Comparison of ENCODE assay signal across 7 cellular contexts in the genomic region with DNA sequence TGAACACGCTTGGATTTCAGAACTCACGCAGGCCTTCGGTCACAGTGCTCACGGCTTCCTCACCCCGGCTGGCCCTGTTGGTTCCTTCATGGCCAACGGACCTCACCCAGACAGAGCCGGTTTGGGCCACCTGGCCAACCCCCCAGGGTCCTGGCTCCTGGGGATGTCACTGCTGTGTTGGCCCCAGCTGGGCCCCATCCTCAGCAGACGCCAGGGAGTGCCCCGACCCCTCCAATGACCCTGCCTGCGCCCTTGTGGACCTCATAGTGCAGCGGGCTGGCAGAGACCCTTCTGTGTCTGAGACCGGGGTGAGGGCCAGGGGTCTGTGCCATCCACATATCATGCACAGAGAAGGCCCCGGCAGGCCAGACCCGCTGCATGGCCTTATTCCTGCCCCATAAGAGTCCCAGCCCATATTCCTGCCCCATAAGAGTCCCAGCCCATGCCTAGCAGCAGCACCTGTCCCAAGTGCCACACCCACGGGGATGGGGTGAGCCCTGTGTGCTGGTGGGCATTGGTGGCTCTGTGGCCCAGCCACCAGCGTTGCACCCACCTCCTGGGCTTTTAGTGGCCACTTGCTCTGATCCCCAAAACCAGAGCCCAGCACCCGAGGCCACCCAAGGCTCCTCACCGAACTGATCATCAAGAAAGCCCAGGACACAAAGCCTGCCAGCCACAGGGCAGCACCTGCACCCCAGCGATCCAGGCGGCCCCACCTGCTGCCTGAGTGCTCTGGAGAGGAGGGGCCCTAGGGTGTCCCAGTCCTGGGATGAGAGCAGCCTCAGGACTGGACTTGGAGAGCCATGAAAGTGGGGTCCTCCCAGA. TPM values are rescaled to one million over a fixed set of nuclear protein-coding genes. Genes with fewer than 3 reads are reported as not detected.
DNase-seq lines count a peak whose midpoint lies in the region; ATAC-seq, FAIRE-seq and TF ChIP-seq lines count a peak whose summit lies in the region.

No MANE protein-coding gene starts in this region.

- DNase-seq in activated CD4-positive, alpha-beta memory T cell treated with anti-CD3 and anti-CD28 coated beads for 36 hours, result no peak
- DNase-seq in kidney (peak; percentile 73), erythroblast (lab: John Stamatoyannopoulos, UW) (no peak), RCC 7860 (ENCODE audit: low spot score) (no peak)
- DNase-seq in stimulated activated naive CD8-positive, alpha-beta T cell treated with anti-CD3 and anti-CD28 coated beads, Interleukin-15, amount 100 ng/mL, for 72 hours, result peak in 1 of 2 donors; percentile 7

- POLR2A ChIA-PET in HEK293 (lab: Yijun Ruan, JAX), result interaction anchor here (1.3 kb wide), 1 partner anchor 69 kb away, joined by 3 read pairs; no protein-coding TSS in a partner anchor
- POLR2A ChIA-PET in activated CD4-positive, alpha-beta memory T cell treated with anti-CD3 and anti-CD28 coated beads for 36 hours (lab: Charles Lee), result interaction anchor here (1.0 to 1.3 kb wide), 2 partner anchors 10 to 197 kb away, joined by 3 read pairs; no protein-coding TSS in a partner anchor

- H3K27me3 Mint-ChIP-seq in activated CD4-positive, alpha-beta memory T cell treated with anti-CD3 and anti-CD28 coated beads for 36 hours, result no peaks in the 10 kb centered on the region
- no peaks in the 10 kb centered on the region for H3K27me3 Mint-ChIP-seq in stimulated activated naive CD8-positive, alpha-beta T cell treated with anti-CD3 and anti-CD28 coated beads, Interleukin-15, amount 100 ng/mL, for 72 hours

- H3K9me3 ChIP-seq in HEK293 (ENCODE audit: control insufficient read depth, insufficient read depth, low read depth, low read length) (no peaks in the 10 kb centered on the region), kidney (ENCODE audit: control insufficient read depth in 1 of 2, low read length in 2 of 2) (no peaks in the 10 kb centered on the region)

- H3K9me3 Mint-ChIP-seq in activated CD4-positive, alpha-beta memory T cell treated with anti-CD3 and anti-CD28 coated beads for 36 hours, result no peaks in the 10 kb centered on the region
- H3K9me3 Mint-ChIP-seq in stimulated activated naive CD8-positive, alpha-beta T cell treated with anti-CD3 and anti-CD28 coated beads, Interleukin-15, amount 100 ng/mL, for 72 hours, result no peaks in the 10 kb centered on the region

- H3K4me3 ChIP-seq in HEK293 (ENCODE audit: low read depth, low read length) (no peak overlapping the region), kidney (ENCODE audit: low read length in 2 of 2) (peak overlapping the region in 1 of 2 donors; percentile 47)

- CTCF ChIA-PET in HEK293 (lab: Yijun Ruan, JAX), result no interaction called here
- CTCF ChIA-PET in activated CD4-positive, alpha-beta memory T cell treated with anti-CD3 and anti-CD28 coated beads for 36 hours (lab: Charles Lee), result interaction anchor here (0.6 kb wide), 1 partner anchor 568 kb away, joined by 3 read pairs; no protein-coding TSS in a partner anchor

- H3K4me3 Mint-ChIP-seq in activated CD4-positive, alpha-beta memory T cell treated with anti-CD3 and anti-CD28 coated beads for 36 hours, result peak overlapping the region; percentile 54
- peak overlapping the region; percentile 70 to 80 for H3K4me3 Mint-ChIP-seq in stimulated activated naive CD8-positive, alpha-beta T cell treated with anti-CD3 and anti-CD28 coated beads, Interleukin-15, amount 100 ng/mL, for 72 hours

- peaks cover 24% of the 10 kb centered on the region for H3K4me1 Mint-ChIP-seq in activated CD4-positive, alpha-beta memory T cell treated with anti-CD3 and anti-CD28 coated beads for 36 hours (ENCODE audit: low read depth)
- peaks cover 55% of the 10 kb centered on the region for H3K4me1 Mint-ChIP-seq in stimulated activated naive CD8-positive, alpha-beta T cell treated with anti-CD3 and anti-CD28 coated beads, Interleukin-15, amount 100 ng/mL, for 72 hours

- no peak overlapping the region for H3K9ac ChIP-seq in kidney (ENCODE audit: low read length in 2 of 2)

- H3K27ac ChIP-seq in HEK293 (ENCODE audit: extremely low read depth, low read depth, low read length), result no peak overlapping the region
- no peak overlapping the region for H3K27ac ChIP-seq in kidney (ENCODE audit: low read depth in 2 of 2, low read length in 2 of 2)

- no peak overlapping the region for H3K27ac Mint-ChIP-seq in activated CD4-positive, alpha-beta memory T cell treated with anti-CD3 and anti-CD28 coated beads for 36 hours
- H3K27ac Mint-ChIP-seq in stimulated activated naive CD8-positive, alpha-beta T cell treated with anti-CD3 and anti-CD28 coated beads, Interleukin-15, amount 100 ng/mL, for 72 hours, result peak overlapping the region; percentile 65 to 90

- H3K4me1 ChIP-seq in HEK293 (ENCODE audit: control insufficient read depth, insufficient read depth, low read length) (peaks cover 20% of the 10 kb centered on the region), kidney (ENCODE audit: control insufficient read depth in 1 of 2, insufficient read depth in 1 of 2, low read depth in 1 of 2, low read length in 2 of 2) (peaks cover 0 to 7% of the 10 kb centered on the region in 2 donors)

- no peak for ATAC-seq in stimulated activated naive CD8-positive, alpha-beta T cell treated with anti-CD3 and anti-CD28 coated beads, Interleukin-15, amount 100 ng/mL, for 72 hours
- ATAC-seq in GM19452 (IDR thresholded peaks at IDR 0.05; ENCODE audit: unreplicated experiment), result no peak

- FAIRE-seq in kidney (lab: Jason Lieb, UNC), result no peak
- FAIRE-seq in RCC 7860 (lab: Jason Lieb, UNC), result no peak

- TF ChIP-seq POLR2A in erythroblast (IDR thresholded peaks at IDR 0.05; ENCODE audit: low read length), result no peak

- TF ChIP-seq CTCF in HEK293 (tag by site-specific recombination; IDR thresholded peaks at IDR 0.05) (no peak), kidney (IDR thresholded peaks at IDR 0.05; ENCODE audit: borderline replicate concordance, extremely low read depth, insufficient read depth) (no peak)

- intact Hi-C loops in activated CD4-positive, alpha-beta memory T cell treated with anti-CD3 and anti-CD28 coated beads for 36 hours (cut with micrococcal nuclease), result loop anchor here (1.0 to 5.0 kb wide), 2 partner anchors 11 to 267 kb away; no protein-coding TSS in a partner anchor
- intact Hi-C loops in kidney (cut with DNase I), result no loop called here

- H3K36me3 Mint-ChIP-seq in activated CD4-positive, alpha-beta memory T cell treated with anti-CD3 and anti-CD28 coated beads for 36 hours, result peaks cover 7% of the 10 kb centered on the region

- peaks cover 13 to 15% of the 10 kb centered on the region in 2 experiments for H3K36me3 ChIP-seq in HEK293 (ENCODE audit: control insufficient read depth in 2 of 2, insufficient read depth in 1 of 2, low read length in 2 of 2)
- peaks cover under 1 to 3% of the 10 kb centered on the region in 2 donors for H3K36me3 ChIP-seq in kidney (ENCODE audit: control insufficient read depth in 1 of 2, insufficient read depth in 2 of 2, low read length in 2 of 2)

TF ChIP-seq in HEK293, 187 proteins besides CTCF, POLR2A, EP300 and RAD21:
- peak; percentile 85; the same call in 1 of the 2 replicates for TF ChIP-seq MYNN (tag by site-specific recombination; IDR thresholded peaks at IDR 0.05; ENCODE audit: borderline replicate concordance)
- TF ChIP-seq GLIS1 (tag by site-specific recombination; IDR thresholded peaks at IDR 0.05), result peak; percentile 47; the same call in 1 of the 2 replicates
- TF ChIP-seq ZNF585B (tag by site-specific recombination; IDR thresholded peaks at IDR 0.05), result no peak
TF ChIP-seq in HEK293: peak in this region for 2.

RNA-seq across cellular contexts. Expression of gene LPCAT1, which starts 1.3 kb away (rescaled TPM):
- total RNA-seq in activated CD4-positive, alpha-beta memory T cell treated with anti-CD3 and anti-CD28 coated beads for 36 hours, result 10 to 100 TPM; 48.4 to 51.4 TPM
- total RNA-seq in kidney, result 46.5 TPM
- polyA plus RNA-seq in kidney (ENCODE audit: insufficient read depth, low read depth, low replicate concordance), result 22.2 TPM
